ENCODE assay signal across 8 cellular contexts in the genomic region with DNA sequence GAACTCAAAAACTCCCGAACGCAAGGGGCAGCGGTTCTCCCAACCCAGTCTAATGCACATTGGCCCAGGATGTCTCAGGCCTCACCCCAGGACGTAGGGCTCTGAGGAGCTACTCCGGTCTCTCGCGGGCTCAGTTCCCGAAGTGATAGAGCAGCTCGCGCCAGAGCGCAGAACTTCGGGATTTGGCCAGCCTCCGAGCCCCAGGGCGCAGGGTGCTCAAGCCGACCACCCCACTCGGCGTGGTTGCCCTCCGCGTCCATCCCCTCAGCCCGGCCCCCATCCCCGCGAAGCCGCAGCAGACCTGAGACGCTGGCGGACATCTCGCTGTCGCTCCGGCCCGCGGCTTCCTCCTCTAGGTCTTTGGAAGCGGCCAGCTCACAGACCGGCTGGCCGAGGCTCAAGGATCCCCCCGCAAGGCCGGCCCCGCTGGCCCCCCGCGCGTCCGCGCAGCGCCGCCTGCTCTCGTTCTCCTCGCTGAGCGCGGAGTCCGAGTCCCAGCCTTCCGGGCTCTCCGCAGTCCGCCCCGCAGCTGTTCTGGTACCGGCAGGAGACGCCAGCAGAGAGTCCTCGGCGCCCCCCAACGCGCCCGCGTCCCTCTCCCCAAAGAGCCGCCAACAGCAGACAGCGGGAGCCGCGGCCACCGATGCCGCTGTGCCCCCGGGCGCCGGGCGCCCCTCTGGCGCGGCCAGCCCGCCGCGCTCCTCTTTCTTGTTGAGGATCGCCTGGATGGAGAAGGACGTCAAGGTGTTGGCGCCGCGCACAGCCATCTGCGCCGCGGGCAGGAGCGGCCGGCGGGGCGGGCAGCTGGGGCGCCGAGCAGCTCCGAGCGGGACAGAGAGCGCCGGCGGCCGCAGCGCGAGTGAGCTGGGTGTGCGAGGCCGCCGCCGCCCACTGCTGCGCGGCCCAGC. TPM values are rescaled to one million over a fixed set of nuclear protein-coding genes. Genes with fewer than 3 reads are reported as not detected.
A peak's percentile ranks its signal among the peaks of the same experiment; 100 is the strongest.
DNase-seq lines count a peak whose midpoint lies in the region; ATAC-seq and TF ChIP-seq lines count a peak whose summit lies in the region.

A gene (minus strand): TSS at position 861 of the 908 bp plus-strand sequence. CDS start 94 bp downstream, at position 767.

- no peak within 1 kb of the TSS for H3K9ac ChIP-seq in iPS-20b (ENCODE audit: low read depth, low read length)

- H3K9me3 ChIP-seq in CD4-positive, alpha-beta T cell (ENCODE audit: control insufficient read depth, low read length), result peaks cover 24% of the 10 kb centered on the region
- peaks cover under 1% of the 10 kb centered on the region; the same call in 1 of the 2 replicates for H3K9me3 ChIP-seq in iPS-20b (ENCODE audit: insufficient read depth, low read depth, low read length)

- H3K36me3 ChIP-seq in iPS-20b (ENCODE audit: insufficient read depth, low read depth, low read length), result no peaks in the 10 kb centered on the region

- DNase-seq in CD4-positive, alpha-beta T cell, result no peak
- DNase-seq in HEK293T (ENCODE audit: extremely low spot score), result peak; percentile 61
- peak; percentile 46 for DNase-seq in activated naive CD8-positive, alpha-beta T cell treated with anti-CD3 and anti-CD28 coated beads, Interleukin-2, amount 10 ng/mL, durations not matched to agents 7 days and 5 days
- DNase-seq in stimulated activated effector memory CD8-positive, alpha-beta T cell treated with anti-CD3 and anti-CD28 coated beads, Interleukin-12 subunit alpha, Interleukin-12 subunit beta, amount 100 ng/mL, for 72 hours (ENCODE audit: low spot score in 2 of 2), result no peak
- no peak for DNase-seq in activated gamma-delta T cell treated with Interleukin-2 at 50 U/mL for 16 hours
- DNase-seq in NCI-H1048 (lab: John Stamatoyannopoulos, UW), result no peak

- TF ChIP-seq CTCF in CD4-positive, alpha-beta T cell (IDR thresholded peaks at IDR 0.05), result no peak

- no peaks in the 10 kb centered on the region for H3K36me3 Mint-ChIP-seq in CD4-positive, alpha-beta T cell (ENCODE audit: low read depth)
- H3K36me3 Mint-ChIP-seq in activated naive CD8-positive, alpha-beta T cell treated with anti-CD3 and anti-CD28 coated beads, Interleukin-2, amount 10 ng/mL, durations not matched to agents 7 days and 5 days, result peaks cover 2% of the 10 kb centered on the region
- peaks cover 16% of the 10 kb centered on the region for H3K36me3 Mint-ChIP-seq in stimulated activated effector memory CD8-positive, alpha-beta T cell treated with anti-CD3 and anti-CD28 coated beads, Interleukin-12 subunit alpha, Interleukin-12 subunit beta, amount 100 ng/mL, for 72 hours

- POLR2A ChIA-PET in CD4-positive, alpha-beta T cell (lab: Charles Lee), result no interaction called here
- POLR2A ChIA-PET in HEK293T (lab: Yijun Ruan, JAX), result interaction anchor here (1.1 to 1.5 kb wide), 3 partner anchors 9 to 60 kb away, joined by 3 to 8 read pairs (median 4); a partner anchor contains a TSS
- POLR2A ChIA-PET in activated naive CD8-positive, alpha-beta T cell treated with anti-CD3 and anti-CD28 coated beads, Interleukin-2, amount 10 ng/mL, durations not matched to agents 7 days and 5 days (lab: Charles Lee), result interaction anchor here (0.7 to 1.7 kb wide), 4 partner anchors 9 to 60 kb away, joined by 3 read pairs; no protein-coding TSS in a partner anchor

- peak within 1 kb of the TSS; percentile 72 for H3K4me3 Mint-ChIP-seq in CD4-positive, alpha-beta T cell
- H3K4me3 Mint-ChIP-seq in activated naive CD8-positive, alpha-beta T cell treated with anti-CD3 and anti-CD28 coated beads, Interleukin-2, amount 10 ng/mL, durations not matched to agents 7 days and 5 days, result peak within 1 kb of the TSS; percentile 79
- peak within 1 kb of the TSS; percentile 78 for H3K4me3 Mint-ChIP-seq in stimulated activated effector memory CD8-positive, alpha-beta T cell treated with anti-CD3 and anti-CD28 coated beads, Interleukin-12 subunit alpha, Interleukin-12 subunit beta, amount 100 ng/mL, for 72 hours

- intact Hi-C loops in CD4-positive, alpha-beta T cell (cut with DNase I, micrococcal nuclease), result loop anchor here in 1 of 2 experiments (10.0 kb wide), 1 partner anchor 59 kb away; a partner anchor contains a TSS

- H3K27me3 ChIP-seq in CD4-positive, alpha-beta T cell (ENCODE audit: control insufficient read depth, insufficient read depth, low read length), result peaks cover 94% of the 10 kb centered on the region
- peaks cover 100% of the 10 kb centered on the region for H3K27me3 ChIP-seq in iPS-20b (ENCODE audit: insufficient read depth, low read length)

- CTCF ChIA-PET in CD4-positive, alpha-beta T cell (lab: Charles Lee), result no interaction called here
- CTCF ChIA-PET in HEK293T (lab: Yijun Ruan, JAX), result interaction anchor here (0.6 kb wide), 1 partner anchor 132 kb away, joined by 3 read pairs; no protein-coding TSS in a partner anchor

- H3K27ac Mint-ChIP-seq in CD4-positive, alpha-beta T cell, result no peak within 1 kb of the TSS
- H3K27ac Mint-ChIP-seq in activated naive CD8-positive, alpha-beta T cell treated with anti-CD3 and anti-CD28 coated beads, Interleukin-2, amount 10 ng/mL, durations not matched to agents 7 days and 5 days, result peak within 1 kb of the TSS; percentile 64
- peak within 1 kb of the TSS; percentile 43 for H3K27ac Mint-ChIP-seq in stimulated activated effector memory CD8-positive, alpha-beta T cell treated with anti-CD3 and anti-CD28 coated beads, Interleukin-12 subunit alpha, Interleukin-12 subunit beta, amount 100 ng/mL, for 72 hours

- H3K4me1 ChIP-seq in iPS-20b (ENCODE audit: insufficient read depth, low read length), result peaks cover 9% of the 10 kb centered on the region; the same call in 1 of the 2 replicates

- H3K4me1 Mint-ChIP-seq in CD4-positive, alpha-beta T cell (ENCODE audit: low read depth), result peaks cover 67% of the 10 kb centered on the region
- peaks cover 38% of the 10 kb centered on the region for H3K4me1 Mint-ChIP-seq in activated naive CD8-positive, alpha-beta T cell treated with anti-CD3 and anti-CD28 coated beads, Interleukin-2, amount 10 ng/mL, durations not matched to agents 7 days and 5 days
- peaks cover 37% of the 10 kb centered on the region for H3K4me1 Mint-ChIP-seq in stimulated activated effector memory CD8-positive, alpha-beta T cell treated with anti-CD3 and anti-CD28 coated beads, Interleukin-12 subunit alpha, Interleukin-12 subunit beta, amount 100 ng/mL, for 72 hours

- no peaks in the 10 kb centered on the region for H3K9me3 Mint-ChIP-seq in CD4-positive, alpha-beta T cell
- H3K9me3 Mint-ChIP-seq in activated naive CD8-positive, alpha-beta T cell treated with anti-CD3 and anti-CD28 coated beads, Interleukin-2, amount 10 ng/mL, durations not matched to agents 7 days and 5 days, result no peaks in the 10 kb centered on the region
- H3K9me3 Mint-ChIP-seq in stimulated activated effector memory CD8-positive, alpha-beta T cell treated with anti-CD3 and anti-CD28 coated beads, Interleukin-12 subunit alpha, Interleukin-12 subunit beta, amount 100 ng/mL, for 72 hours, result no peaks in the 10 kb centered on the region

- no peak for ATAC-seq in CD4-positive, alpha-beta T cell (ENCODE audit: poor library complexity)
- ATAC-seq in activated naive CD8-positive, alpha-beta T cell treated with anti-CD3 and anti-CD28 coated beads, Interleukin-2, amount 10 ng/mL, durations not matched to agents 7 days and 5 days (ENCODE audit: low read depth), result no peak
- peak; percentile 9 for ATAC-seq in stimulated activated effector memory CD8-positive, alpha-beta T cell treated with anti-CD3 and anti-CD28 coated beads, Interleukin-12 subunit alpha, Interleukin-12 subunit beta, amount 100 ng/mL, for 72 hours
- no peak for ATAC-seq in GM18907 (IDR thresholded peaks at IDR 0.05; ENCODE audit: unreplicated experiment)

- H3K27me3 Mint-ChIP-seq in CD4-positive, alpha-beta T cell, result peaks cover 78% of the 10 kb centered on the region
- peaks cover 82% of the 10 kb centered on the region for H3K27me3 Mint-ChIP-seq in activated naive CD8-positive, alpha-beta T cell treated with anti-CD3 and anti-CD28 coated beads, Interleukin-2, amount 10 ng/mL, durations not matched to agents 7 days and 5 days

- peak within 1 kb of the TSS; percentile 65 for H3K4me3 ChIP-seq in iPS-20b (ENCODE audit: low read length)

- no peak within 1 kb of the TSS for H3K27ac ChIP-seq in CD4-positive, alpha-beta T cell (ENCODE audit: low read depth, low read length)
- no peak within 1 kb of the TSS for H3K27ac ChIP-seq in iPS-20b (ENCODE audit: low read length)

TF ChIP-seq in HEK293T, 16 proteins besides CTCF, POLR2A, EP300 and RAD21:
- TF ChIP-seq FOXK2 (IDR thresholded peaks at IDR 0.05), result no peak
- no peak for TF ChIP-seq ELF4 (IDR thresholded peaks at IDR 0.05)
- TF ChIP-seq HDGF (IDR thresholded peaks at IDR 0.05; ENCODE audit: borderline replicate concordance), result no peak
- no peak for TF ChIP-seq SP1 (IDR thresholded peaks at IDR 0.05)
- TF ChIP-seq BHLHE40 (IDR thresholded peaks at IDR 0.05; ENCODE audit: borderline replicate concordance), result no peak
- TF ChIP-seq LEF1 (IDR thresholded peaks at IDR 0.05; ENCODE audit: borderline replicate concordance), result no peak
- TF ChIP-seq, protein P1, sequence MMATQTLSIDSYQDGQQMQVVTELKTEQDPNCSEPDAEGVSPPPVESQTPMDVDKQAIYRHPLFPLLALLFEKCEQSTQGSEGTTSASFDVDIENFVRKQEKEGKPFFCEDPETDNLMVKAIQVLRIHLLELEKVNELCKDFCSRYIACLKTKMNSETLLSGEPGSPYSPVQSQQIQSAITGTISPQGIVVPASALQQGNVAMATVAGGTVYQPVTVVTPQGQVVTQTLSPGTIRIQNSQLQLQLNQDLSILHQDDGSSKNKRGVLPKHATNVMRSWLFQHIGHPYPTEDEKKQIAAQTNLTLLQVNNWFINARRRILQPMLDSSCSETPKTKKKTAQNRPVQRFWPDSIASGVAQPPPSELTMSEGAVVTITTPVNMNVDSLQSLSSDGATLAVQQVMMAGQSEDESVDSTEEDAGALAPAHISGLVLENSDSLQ (IDR thresholded peaks at IDR 0.05), result no peak
- TF ChIP-seq ZNF384 (IDR thresholded peaks at IDR 0.05), result no peak
- TF ChIP-seq L3MBTL2 (conservative IDR thresholded peaks at IDR 0.05), result no peak
- TF ChIP-seq TARDBP (IDR thresholded peaks at IDR 0.05), result no peak
- no peak for TF ChIP-seq CTBP1 (IDR thresholded peaks at IDR 0.05; ENCODE audit: borderline replicate concordance)
- no peak for TF ChIP-seq SUZ12 (IDR thresholded peaks at IDR 0.05)
- no peak for TF ChIP-seq ARNT (IDR thresholded peaks at IDR 0.05)
- TF ChIP-seq FOXA1 (IDR thresholded peaks at IDR 0.05), result no peak

RNA-seq across cellular contexts. Expression of the gene that starts here (rescaled TPM):
- not detected for total RNA-seq in CD4-positive, alpha-beta T cell
- total RNA-seq in activated naive CD8-positive, alpha-beta T cell treated with anti-CD3 and anti-CD28 coated beads, Interleukin-2, amount 10 ng/mL, durations not matched to agents 7 days and 5 days, result not detected

Comparison
In these comparisons a context has a peak if more than half of its experiments do, and no peak if none do; other contexts are left out.
1. Peak in DNase-seq in activated naive CD8-positive, alpha-beta T cell treated with anti-CD3 and anti-CD28 coated beads, Interleukin-2, amount 10 ng/mL, durations not matched to agents 7 days and 5 days; RNA of the gene not detected or under 1 TPM.